In genomic region chr2:201654611-201655384, GRCh38 we compare ENCODE assay signal across 18 cellular contexts. TPM values are rescaled to one million over a fixed set of nuclear protein-coding genes. Genes with fewer than 3 reads are reported as not detected.
DNase-seq lines count a peak whose midpoint lies in the region; TF ChIP-seq lines count a peak whose summit lies in the region.
"Had no signal": no experiment of that assay in that cellular context is flagged by ENCODE, and none has a peak within 500 bp of the region (broad histone marks: within the 10 kb centered on the region; RNA-seq: fewer than 3 reads in every experiment).

No MANE protein-coding gene starts in this region.

- DNase-seq in AG08396 (ENCODE audit: low spot score) (peak; percentile 54), HT1080 (ENCODE audit: low read depth) (peak; percentile 39), brain microvascular endothelial cell (peak; percentile 68), lung microvascular endothelial cell (ENCODE audit: low read depth in 2 of 2) (peak; percentile 33 to 88), NCI-H1417 treated with DMSO at 0.1 percent for 48 hours (lab: John Stamatoyannopoulos, UW) (no peak), ureter (ENCODE audit: low spot score) (no peak), NCI-H2227 treated with DMSO at 0.1 percent for 48 hours (lab: John Stamatoyannopoulos, UW) (no peak), GOT3 (lab: John Stamatoyannopoulos, UW) (no peak)
- DNase-seq: activated CD4-positive, alpha-beta T cell treated with anti-CD3 and anti-CD28 coated beads, Interleukin-2, amount 10 ng/mL, durations not matched to agents 24 days and 14 days; activated T-cell treated with anti-CD3 and anti-CD28 coated beads, Interleukin-2, amount 50 U/mL, for 1 hour; foreskin melanocyte; NCI-H1105; NCI-H524 treated with DMSO at 0.1 percent for 48 hours; RPMI8226 had no signal

- no peak for TF ChIP-seq CTCF in brain microvascular endothelial cell (IDR thresholded peaks at IDR 0.05; ENCODE audit: low read depth, low read length, missing control alignments)

- in situ Hi-C loops in brain microvascular endothelial cell (cut with HindIII; ENCODE audit: low pct_ligation_motif_present, low sequenced_read_pairs), result no loop called here

- H3K4me3 ChIP-seq in brain microvascular endothelial cell (ENCODE audit: low read depth, low read length), result no peak overlapping the region
- H3K4me3 ChIP-seq: BLaER1 treated with 17β-estradiol and CSF1 and Interleukin-3, amounts not matched to agents 10 nM and 100 nM; suprapubic skin had no signal

- no peaks in the 10 kb centered on the region for H3K36me3 ChIP-seq in brain microvascular endothelial cell (replicated peaks)
- H3K36me3 ChIP-seq: BLaER1 treated with 17β-estradiol and CSF1 and Interleukin-3, amounts not matched to agents 10 nM and 100 nM; neutrophil; suprapubic skin had no signal

- no peaks in the 10 kb centered on the region for H3K27me3 ChIP-seq in brain microvascular endothelial cell (replicated peaks)
- H3K27me3 ChIP-seq: BLaER1 treated with 17β-estradiol and CSF1 and Interleukin-3, amounts not matched to agents 10 nM and 100 nM; suprapubic skin had no signal

- peak overlapping the region; percentile 87 for H3K27ac ChIP-seq in brain microvascular endothelial cell
- H3K27ac ChIP-seq: BLaER1 treated with 17β-estradiol and CSF1 and Interleukin-3, amounts not matched to agents 10 nM and 100 nM; neutrophil; suprapubic skin had no signal

RNA-seq across cellular contexts. Expression of gene TMEM237, which starts 11.5 kb away (rescaled TPM):
- total RNA-seq in HT1080 (2014; rRNA removed; shearing (Covaris generic)), result 19.5 and 23.2 TPM in 2 replicates
- 15.0 and 16.1 TPM in 2 replicates for polyA plus RNA-seq in HT1080 (2015; cell fraction: cytosol; rRNA removed)
- 19.4 and 25.4 TPM in 2 replicates for polyA plus RNA-seq in HT1080 (2015; cell fraction: nucleus; rRNA removed)
- total RNA-seq in lung microvascular endothelial cell, result 11.9 and 13.9 TPM in 2 replicates
- 23.6 TPM for total RNA-seq in ureter

RNA-seq across cellular contexts. Expression of gene MPP4, which starts 43.6 kb away (rescaled TPM):
- total RNA-seq in HT1080 (2014; rRNA removed; shearing (Covaris generic)), result 26.4 and 31.2 TPM in 2 replicates
- 18.7 and 19.3 TPM in 2 replicates for polyA plus RNA-seq in HT1080 (2015; cell fraction: cytosol; rRNA removed)
- 32.7 and 41.7 TPM in 2 replicates for polyA plus RNA-seq in HT1080 (2015; cell fraction: nucleus; rRNA removed)
- total RNA-seq in lung microvascular endothelial cell (0.20 and 2.0 TPM in 2 replicates), ureter (not detected)
- total RNA-seq: activated CD4-positive, alpha-beta T cell treated with anti-CD3 and anti-CD28 coated beads, Interleukin-2, amount 10 ng/mL, durations not matched to agents 24 days and 14 days; suprapubic skin; T-helper 2 cell treated with Interferon-gamma antibody and Interleukin-4, amounts not matched to agents 100 ng/mL and 5 ng/mL, for 36 hours had no signal

Comparison
In these comparisons a context has a peak if more than half of its experiments do, and no peak if none do; other contexts are left out.
1. DNase-seq: peak in AG08396 (single experiment), HT1080 (single experiment), brain microvascular endothelial cell (single experiment) and lung microvascular endothelial cell (2 of 2); none in NCI-H1417 treated with DMSO at 0.1 percent for 48 hours (single experiment), ureter (single experiment), NCI-H2227 treated with DMSO at 0.1 percent for 48 hours (single experiment) and GOT3 (single experiment).